Comparison of ENCODE assay signal across 8 cellular contexts in the genomic region with DNA sequence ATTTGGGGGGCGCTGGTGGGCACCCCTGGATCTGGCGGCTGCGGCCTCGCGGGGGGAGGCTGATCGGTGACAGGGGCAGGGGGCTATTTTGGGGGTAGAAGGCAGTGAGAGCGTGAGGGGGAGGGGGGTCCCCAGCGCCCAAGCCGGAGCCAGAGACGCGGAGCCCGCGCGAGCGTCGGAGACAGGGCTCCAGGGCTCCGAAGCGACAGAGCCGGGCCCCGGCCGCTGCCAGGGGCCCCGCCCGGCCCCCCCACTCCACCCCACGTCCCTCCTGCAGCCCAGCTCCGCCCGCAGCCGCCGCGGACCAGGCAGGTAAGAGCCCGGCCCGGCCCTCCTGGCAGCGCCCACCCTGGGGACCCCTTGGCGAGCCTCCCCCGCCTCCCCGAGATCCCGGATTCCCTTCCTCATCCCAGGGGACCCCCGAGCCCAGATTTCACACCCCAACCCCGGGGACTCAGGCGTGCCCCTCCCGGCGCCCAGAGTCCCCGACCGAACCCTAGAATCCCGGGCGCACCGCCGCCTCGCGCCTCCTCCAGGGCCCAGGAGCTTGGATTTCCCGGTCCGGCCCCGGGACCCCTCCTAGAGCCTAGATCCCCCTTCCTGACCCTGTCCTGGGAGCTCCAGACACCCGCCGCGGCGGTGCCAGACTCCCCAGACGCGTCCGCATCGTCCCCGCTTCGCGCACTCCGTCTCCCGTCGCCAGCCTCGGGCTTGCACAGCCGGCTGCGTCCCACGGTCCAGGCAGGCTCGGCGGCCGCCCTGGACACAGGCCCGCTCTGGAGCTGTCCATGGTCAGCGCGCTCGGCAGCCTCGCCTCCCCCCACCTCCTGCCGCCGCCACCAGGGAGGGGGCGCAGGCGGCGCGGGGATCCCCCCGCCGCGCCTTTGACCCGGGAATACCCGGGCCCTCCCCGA. TPM values are rescaled to one million over a fixed set of nuclear protein-coding genes. Genes with fewer than 3 reads are reported as not detected.
DNase-seq lines count a peak whose midpoint lies in the region; ATAC-seq, FAIRE-seq and TF ChIP-seq lines count a peak whose summit lies in the region.

A gene (plus strand): TSS at position 134 of the 914 bp plus-strand sequence. CDS start 8,330 bp downstream, outside the sequence.

- ATAC-seq in sciatic nerve (peak; percentile 52), GM21423 (IDR thresholded peaks at IDR 0.05; ENCODE audit: unreplicated experiment) (no peak), HG03135 (IDR thresholded peaks at IDR 0.05; ENCODE audit: unreplicated experiment) (no peak)
- ATAC-seq in activated CD4-positive, CD25-positive, alpha-beta regulatory T cell treated with anti-CD3 and anti-CD28 coated beads, Interleukin-2, amount 50 U/mL, for 24 hours: no peak

- H3K4me3 Mint-ChIP-seq in brain: peak within 1 kb of the TSS; percentile 83 to 95 (median 88)

- H3K4me1 Mint-ChIP-seq in brain: peaks cover 59% of the 10 kb centered on the region

- peak within 1 kb of the TSS; percentile 81 for H3K4me3 ChIP-seq in iPS-18a (ENCODE audit: low read length)

- TF ChIP-seq POLR2A in GM12892 (IDR thresholded peaks at IDR 0.05; ENCODE audit: low read depth, low read length): no peak

- no peaks in the 10 kb centered on the region for H3K4me1 ChIP-seq in iPS-18a (ENCODE audit: control insufficient read depth, low read depth, low read length)

- no peak within 1 kb of the TSS for H3K27ac ChIP-seq in iPS-18a (ENCODE audit: low read length)

- peak within 1 kb of the TSS; percentile 80 for H3K9ac ChIP-seq in iPS-18a (ENCODE audit: low read length)

- no peaks in the 10 kb centered on the region for H3K36me3 ChIP-seq in iPS-18a (ENCODE audit: control insufficient read depth, low read depth, low read length)

- H3K9me3 ChIP-seq in iPS-18a (ENCODE audit: control insufficient read depth, low read depth, low read length): no peaks in the 10 kb centered on the region

- FAIRE-seq in GM12892 (lab: Jason Lieb, UNC): peak; percentile 48

- H3K36me3 Mint-ChIP-seq in brain: peaks cover 19% of the 10 kb centered on the region

- H3K27me3 Mint-ChIP-seq in brain: peaks cover 21% of the 10 kb centered on the region

- no peak for DNase-seq in GM12892 (ENCODE audit: insufficient read length)
- peak; percentile 35 for DNase-seq in OCI-M1 (lab: John Stamatoyannopoulos, UW)
- DNase-seq in sciatic nerve (ENCODE audit: low spot score): peak; percentile 82

- H3K27me3 ChIP-seq in iPS-18a (ENCODE audit: control insufficient read depth, insufficient read depth, low read length): peaks cover 24% of the 10 kb centered on the region

- intact Hi-C loops in sciatic nerve (cut with DNase I): no loop called here

- no peak for TF ChIP-seq CTCF in brain (conservative IDR thresholded peaks at IDR 0.05)

- peaks cover 0 to 5% (median 0%) of the 10 kb centered on the region in 5 experiments for H3K9me3 Mint-ChIP-seq in brain

- H3K27ac Mint-ChIP-seq in brain: peak within 1 kb of the TSS; percentile 80 to 96 (median 95)

RNA-seq across cellular contexts. Expression of the gene that starts here (rescaled TPM):
- polyA plus RNA-seq in GM12892 (2012; ENCODE audit: missing spikeins): 1.1 TPM
- polyA plus RNA-seq in brain (ENCODE audit: insufficient read depth, low read depth, low replicate concordance): 43.6 TPM
- total RNA-seq in sciatic nerve: 6.3 TPM
